20 cellular contexts compared by ENCODE assay signal in the genomic region with DNA sequence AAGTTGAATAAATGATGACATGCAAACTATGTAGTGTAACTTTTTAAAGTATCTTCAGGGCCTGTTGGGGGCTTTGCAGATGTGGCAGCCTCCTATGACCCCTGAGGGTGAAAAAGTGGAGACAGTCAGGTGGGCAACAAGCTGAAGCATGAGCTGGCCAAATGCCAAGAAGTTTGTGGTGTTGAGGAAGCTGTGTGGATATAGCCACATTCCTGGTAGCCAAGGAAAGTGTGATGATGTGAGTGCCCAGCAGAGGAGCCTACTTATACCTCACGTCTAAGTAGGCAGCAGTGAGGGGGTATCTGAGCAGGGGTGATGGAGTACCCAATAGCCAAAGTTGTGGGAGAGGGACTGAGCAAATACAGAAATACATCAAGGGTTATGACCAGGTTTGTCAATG.
DNase-seq lines count a peak whose midpoint lies in the region; ATAC-seq and TF ChIP-seq lines count a peak whose summit lies in the region.
"Had no signal": no experiment of that assay in that cellular context is flagged by ENCODE, and none has a peak within 500 bp of the region (broad histone marks: within the 10 kb centered on the region; RNA-seq: fewer than 3 reads in every experiment).

No MANE protein-coding gene starts in this region.

- H3K9me2 ChIP-seq in GM23338 (ENCODE audit: insufficient read depth) (no peaks in the 10 kb centered on the region), GM23248 (ENCODE audit: insufficient read depth) (no peaks in the 10 kb centered on the region)

- H3K4me3 Mint-ChIP-seq in GM23338: no peak overlapping the region
- H3K4me3 Mint-ChIP-seq: CD8-positive, alpha-beta T cell; nephron; T-helper 2 cell treated with Interferon-gamma antibody and Interleukin-4, amounts not matched to agents 5 μg/mL and 100 μg/mL, for 36 hours had no signal

- no peak for TF ChIP-seq EP300 in Ishikawa (IDR thresholded peaks at IDR 0.05; ENCODE audit: borderline replicate concordance)

- no peaks in the 10 kb centered on the region for H3K4me1 Mint-ChIP-seq in GM23338
- H3K4me1 Mint-ChIP-seq: nephron had no signal

- no peak overlapping the region for H3K27ac ChIP-seq in GM23338 (ENCODE audit: low read depth)
- no peak overlapping the region for H3K27ac ChIP-seq in esophagus squamous epithelium
- H3K27ac ChIP-seq in GM23248: no peak overlapping the region
- H3K27ac ChIP-seq: transverse colon, WERI-Rb-1 had no signal

- H3K36me3 Mint-ChIP-seq in GM23338 (ENCODE audit: low read depth): no peaks in the 10 kb centered on the region; the same call in 2 of the 3 replicates
- H3K36me3 Mint-ChIP-seq: CD8-positive, alpha-beta T cell had no signal

- H3K9me3 Mint-ChIP-seq in GM23338: no peaks in the 10 kb centered on the region; the same call in 2 of the 3 replicates
- H3K9me3 Mint-ChIP-seq: nephron had no signal

- peak; percentile 12 for DNase-seq in GM23338 (ENCODE audit: low spot score)
- peak; percentile 52 for DNase-seq in choroid plexus epithelial cell (ENCODE audit: low read depth)
- DNase-seq in medulla oblongata (ENCODE audit: extremely low spot score): peak; percentile 5
- no peak for DNase-seq in esophagus squamous epithelium (lab: John Stamatoyannopoulos, UW)
- no peak for DNase-seq in GM23248
- DNase-seq: amygdala; CD8-positive, alpha-beta T cell; central memory CD4-positive, alpha-beta T cell; DMS79 treated with DMSO at 0.1 percent for 48 hours; midbrain; NCI-H1105 treated with DMSO at 0.1 percent for 48 hours; NCI-H2227 treated with DMSO at 0.1 percent for 48 hours; NK-92 treated with Interleukin-12 subunit alpha and Interleukin-12 subunit beta, amount 100 ng/mL, for 24 hours; stimulated activated naive CD8-positive, alpha-beta T cell treated with anti-CD3 and anti-CD28 coated beads, Interleukin-15, Interleukin-2, amounts not matched to agents 100 U/mL and 50 U/mL, for 24 hours; transverse colon; WERI-Rb-1 had no signal

- H3K36me3 ChIP-seq in GM23338 (ENCODE audit: insufficient read depth) (no peaks in the 10 kb centered on the region), esophagus squamous epithelium (no peaks in the 10 kb centered on the region), GM23248 (ENCODE audit: low read depth) (no peaks in the 10 kb centered on the region)
- H3K36me3 ChIP-seq: transverse colon, WERI-Rb-1 had no signal

- H4K20me1 ChIP-seq in GM23338 (replicated peaks; ENCODE audit: insufficient read depth) (no peaks in the 10 kb centered on the region), GM23248 (ENCODE audit: insufficient read depth) (no peaks in the 10 kb centered on the region; the same call in 1 of the 2 replicates)

- H3K27me3 ChIP-seq in GM23338 (ENCODE audit: insufficient read depth) (no peaks in the 10 kb centered on the region), esophagus squamous epithelium (no peaks in the 10 kb centered on the region), GM23248 (replicated peaks; ENCODE audit: insufficient read depth) (no peaks in the 10 kb centered on the region)
- H3K27me3 ChIP-seq: transverse colon had no signal

- no peaks in the 10 kb centered on the region for H3K4me1 ChIP-seq in GM23338 (ENCODE audit: insufficient read depth)
- no peaks in the 10 kb centered on the region for H3K4me1 ChIP-seq in esophagus squamous epithelium
- H3K4me1 ChIP-seq in GM23248 (ENCODE audit: insufficient read depth): no peaks in the 10 kb centered on the region
- H3K4me1 ChIP-seq: transverse colon had no signal

- H3K79me2 ChIP-seq in GM23338 (replicated peaks; ENCODE audit: insufficient read depth) (no peaks in the 10 kb centered on the region), GM23248 (ENCODE audit: insufficient read depth) (no peaks in the 10 kb centered on the region)

- intact Hi-C loops in esophagus squamous epithelium (cut with DNase I): no loop called here

- in situ Hi-C loops in GM23248 (cut with MboI): no loop called here

- H2AFZ ChIP-seq in GM23338 (no peak overlapping the region), GM23248 (no peak overlapping the region)

- H3K9me3 ChIP-seq in esophagus squamous epithelium (peaks cover 0 to 5% (median 0%) of the 10 kb centered on the region in 3 donors), GM23248 (ENCODE audit: low read depth) (no peaks in the 10 kb centered on the region)
- H3K9me3 ChIP-seq: transverse colon had no signal

- no peak for TF ChIP-seq POLR2A in esophagus squamous epithelium (IDR thresholded peaks at IDR 0.05)

- ATAC-seq in GM23338 (peak; percentile 31; the same call in 1 of the 3 replicates), HG02623 (IDR thresholded peaks at IDR 0.05; ENCODE audit: unreplicated experiment) (no peak)
- ATAC-seq: CD8-positive, alpha-beta T cell; stimulated activated naive CD8-positive, alpha-beta T cell treated with anti-CD3 and anti-CD28 coated beads, Interleukin-15, Interleukin-2, amounts not matched to agents 100 U/mL and 50 U/mL, for 24 hours had no signal

- H3K27ac Mint-ChIP-seq in GM23338: no peak overlapping the region
- H3K27ac Mint-ChIP-seq: CD8-positive, alpha-beta T cell; nephron; T-helper 2 cell treated with Interferon-gamma antibody and Interleukin-4, amounts not matched to agents 5 μg/mL and 100 μg/mL, for 36 hours had no signal

- 11 to 37% methylated on average over 1 of the region's 1 CpG for WGBS in esophagus squamous epithelium, 2 donors
- WGBS in GM23248 (ENCODE audit: low coverage in 1 of 2, low lambda C conversion rate in 2 of 2, missing lambda C conversion rate in 2 of 2), 2 experiments: 0% methylated on average over 1 of the region's 1 CpG

- no peak for TF ChIP-seq RAD21 in Ishikawa (IDR thresholded peaks at IDR 0.05; ENCODE audit: low read depth)

- H3F3A ChIP-seq in GM23338 (replicated peaks; ENCODE audit: low read depth) (no peaks in the 10 kb centered on the region), GM23248 (ENCODE audit: insufficient read depth) (no peaks in the 10 kb centered on the region)

- H3K4me2 ChIP-seq in GM23338 (no peak overlapping the region), GM23248 (ENCODE audit: unreplicated experiment) (no peak overlapping the region)

- no peak overlapping the region for H3K4me3 ChIP-seq in GM23338
- H3K4me3 ChIP-seq in choroid plexus epithelial cell (ENCODE audit: low read depth, low read length): no peak overlapping the region
- no peak overlapping the region for H3K4me3 ChIP-seq in esophagus squamous epithelium
- H3K4me3 ChIP-seq in GM23248: no peak overlapping the region
- H3K4me3 ChIP-seq: transverse colon had no signal

- H3K27me3 Mint-ChIP-seq in GM23338 (ENCODE audit: insufficient read depth, low read depth, poor library complexity): no peaks in the 10 kb centered on the region

- H3K9ac ChIP-seq in GM23248: no peak overlapping the region

- no peak for TF ChIP-seq CTCF in GM23338 (conservative IDR thresholded peaks at IDR 0.05; ENCODE audit: low read depth in 2 of 2)
- no peak for TF ChIP-seq CTCF in choroid plexus epithelial cell (conservative IDR thresholded peaks at IDR 0.05; ENCODE audit: low read depth, low read length)
- TF ChIP-seq CTCF in esophagus squamous epithelium (IDR thresholded peaks at IDR 0.05): no peak

TF ChIP-seq in GM23338, 12 proteins besides CTCF, POLR2A, EP300 and RAD21 (continues in another document):
- TF ChIP-seq JUNB (IDR thresholded peaks at IDR 0.05; ENCODE audit: unreplicated experiment) (no peak), ZNF114 (CRISPR knock-in tag; IDR thresholded peaks at IDR 0.05) (no peak)

TF ChIP-seq in Ishikawa, 13 proteins besides CTCF, POLR2A, EP300 and RAD21:
- TF ChIP-seq REST (IDR thresholded peaks at IDR 0.05; ENCODE audit: low read depth) (no peak), CREB1 (IDR thresholded peaks at IDR 0.05; ENCODE audit: low read depth) (no peak), NFIC (IDR thresholded peaks at IDR 0.05) (0 out of 2 replicates have a peak, but pooled peaks have one; percentile 44), TAF1 (IDR thresholded peaks at IDR 0.05; ENCODE audit: low read depth) (no peak), TCF12 (IDR thresholded peaks at IDR 0.05; ENCODE audit: low read depth) (no peak), YY1 (IDR thresholded peaks at IDR 0.05; ENCODE audit: low read depth) (no peak), USF1 (IDR thresholded peaks at IDR 0.05) (no peak)
- TF ChIP-seq, protein P1, sequence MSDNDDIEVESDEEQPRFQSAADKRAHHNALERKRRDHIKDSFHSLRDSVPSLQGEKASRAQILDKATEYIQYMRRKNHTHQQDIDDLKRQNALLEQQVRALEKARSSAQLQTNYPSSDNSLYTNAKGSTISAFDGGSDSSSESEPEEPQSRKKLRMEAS (IDR thresholded peaks at IDR 0.05): no peak

Comparison
In these comparisons a context has a peak if more than half of its experiments do, and no peak if none do; other contexts are left out.
1. DNase-seq: peak in GM23338 (single experiment), choroid plexus epithelial cell (single experiment) and medulla oblongata (single experiment); none in esophagus squamous epithelium (single experiment) and GM23248 (single experiment).